In genomic region chr18:34639662-34640061, GRCh38 we compare ENCODE assay signal across 21 cellular contexts.
DNase-seq lines count a peak whose midpoint lies in the region; ATAC-seq, FAIRE-seq and TF ChIP-seq lines count a peak whose summit lies in the region.
"Had no signal": no experiment of that assay in that cellular context is flagged by ENCODE, and none has a peak within 500 bp of the region (broad histone marks: within the 10 kb centered on the region; RNA-seq: fewer than 3 reads in every experiment).

No MANE protein-coding gene starts in this region.

- TF ChIP-seq POLR2A in HepG2 (IDR thresholded peaks at IDR 0.05; ENCODE audit: insufficient read depth in 1 of 2, low read depth in 2 of 2, low read length in 2 of 2) = no peak

- no peaks in the 10 kb centered on the region; the same call in 1 of the 2 replicates for H4K20me1 ChIP-seq in HepG2 (ENCODE audit: insufficient read depth, low read length)

- H3K27me3 Mint-ChIP-seq in nephron progenitor cell (ENCODE audit: low read depth, poor library complexity) = no peaks in the 10 kb centered on the region

- CTCF ChIA-PET in HepG2 (lab: Yijun Ruan, JAX; ENCODE audit: low intra/inter-chr PET ratio, low total read pairs) = no interaction called here

- no peaks in the 10 kb centered on the region for H3K79me2 ChIP-seq in HepG2 (ENCODE audit: insufficient read depth, low read length)

- H3K4me3 ChIP-seq in left ventricle myocardium inferior = no peak overlapping the region
- H3K4me3 ChIP-seq in right atrium auricular region = no peak overlapping the region
- no peak overlapping the region for H3K4me3 ChIP-seq in HepG2 (replicated peaks in 1 of 3; ENCODE audit: insufficient read depth in 1 of 3, low read depth in 2 of 3, low read length in 3 of 3)
- H3K4me3 ChIP-seq in upper lobe of right lung = no peak overlapping the region
- H3K4me3 ChIP-seq: A549, PC-9 had no signal

- H3K9me3 Mint-ChIP-seq in nephron progenitor cell = no peaks in the 10 kb centered on the region
- H3K9me3 Mint-ChIP-seq: H9 had no signal

- no TSS peak for BruUV-seq in HepG2 (replicated peaks; lab: Mats Ljungman, UMichigan)

- H3K9ac ChIP-seq in HepG2 (ENCODE audit: insufficient read depth, low read depth, low read length) = no peak overlapping the region

- no peak for DNase-seq in left ventricle myocardium inferior
- DNase-seq in right atrium auricular region (ENCODE audit: low spot score) = no peak
- peak; percentile 49 for DNase-seq in cerebellum (ENCODE audit: low spot score)
- no peak for DNase-seq in HepG2 (ENCODE audit: low spot score)
- no peak for DNase-seq in upper lobe of right lung
- DNase-seq in nephron progenitor cell = no peak
- no peak for DNase-seq in NCI-H1105 (lab: John Stamatoyannopoulos, UW)
- DNase-seq: DMS 273 treated with DMSO at 0.1 percent for 48 hours, H9, MV-4-11, NCI-H1417 treated with DMSO at 0.1 percent for 48 hours, NCI-H2029, NCI-H2171 treated with DMSO at 0.1 percent for 48 hours, NCI-H446 treated with DMSO at 0.1 percent for 48 hours, PC-9 had no signal

- H3K36me3 Mint-ChIP-seq in nephron progenitor cell (ENCODE audit: low read depth) = no peaks in the 10 kb centered on the region

- H3K36me3 ChIP-seq in left ventricle myocardium inferior (no peaks in the 10 kb centered on the region), right atrium auricular region (no peaks in the 10 kb centered on the region), HepG2 (replicated peaks in 1 of 2; ENCODE audit: control insufficient read depth in 1 of 2, insufficient read depth in 2 of 2, low read length in 2 of 2) (no peaks in the 10 kb centered on the region), upper lobe of right lung (no peaks in the 10 kb centered on the region)

- H3K27ac Mint-ChIP-seq in nephron progenitor cell = no peak overlapping the region

- WGBS in HepG2 (ENCODE audit: low lambda C conversion rate) = 55% methylated on average over 1 of the region's 1 CpG

- H3K9me3 ChIP-seq in left ventricle myocardium inferior (replicated peaks) = no peaks in the 10 kb centered on the region
- no peaks in the 10 kb centered on the region for H3K9me3 ChIP-seq in right atrium auricular region
- H3K9me3 ChIP-seq in HepG2 (ENCODE audit: low read length) = no peaks in the 10 kb centered on the region
- H3K9me3 ChIP-seq in upper lobe of right lung = no peaks in the 10 kb centered on the region
- H3K9me3 ChIP-seq: A549 had no signal

- no peak for ATAC-seq in HepG2
- no peak for ATAC-seq in upper lobe of right lung
- ATAC-seq in GM19035 (IDR thresholded peaks at IDR 0.05; ENCODE audit: unreplicated experiment) = no peak
- ATAC-seq: A549 had no signal

- no peak for FAIRE-seq in HepG2 (lab: Jason Lieb, UNC)
- FAIRE-seq: A549, GM12892, HTR-8/SVneo had no signal

- in situ Hi-C loops in HepG2 (cut with HindIII; ENCODE audit: extremely low pct_ligation_motif_present, low pct_unique_long_range_greater_than_20kb) = no loop called here

- POLR2A ChIA-PET in HepG2 (lab: Yijun Ruan, JAX) = no interaction called here

- no peak overlapping the region for H3K4me2 ChIP-seq in HepG2 (ENCODE audit: low read depth, low read length)
- H3K4me2 ChIP-seq: A549, PC-9 had no signal

- TF ChIP-seq CTCF in left ventricle myocardium inferior (IDR thresholded peaks at IDR 0.05; ENCODE audit: borderline replicate concordance) = no peak
- no peak for TF ChIP-seq CTCF in right atrium auricular region (IDR thresholded peaks at IDR 0.05)
- TF ChIP-seq CTCF in HepG2 (CRISPR knock-in tag; IDR thresholded peaks at IDR 0.05) = no peak
- no peak for TF ChIP-seq CTCF in upper lobe of right lung (IDR thresholded peaks at IDR 0.05)
- TF ChIP-seq CTCF in nephron progenitor cell (IDR thresholded peaks at IDR 0.05) = no peak

- H3K4me3 Mint-ChIP-seq in nephron progenitor cell = no peak overlapping the region
- H3K4me3 Mint-ChIP-seq: H9 had no signal

- TF ChIP-seq RAD21 in HepG2 (CRISPR knock-in tag; IDR thresholded peaks at IDR 0.05) = no peak

- H3K27ac ChIP-seq in left ventricle myocardium inferior (replicated peaks) (peak overlapping the region; percentile 63), right atrium auricular region (peak overlapping the region in 1 of 2 donors; percentile 24), HepG2 (ENCODE audit: extremely low read length, insufficient read depth, low read length) (no peak overlapping the region), upper lobe of right lung (peak overlapping the region; percentile 13)
- H3K27ac ChIP-seq: A549, C4-2B, HL-60, PC-9 had no signal

- no peak overlapping the region for H2AFZ ChIP-seq in HepG2 (ENCODE audit: low read length)
- H2AFZ ChIP-seq: PC-9 had no signal

- TF ChIP-seq EP300 in HepG2 (IDR thresholded peaks at IDR 0.05; ENCODE audit: low read depth in 2 of 2, low read length in 2 of 2) (no peak), HepG2 (CRISPR knock-in tag; IDR thresholded peaks at IDR 0.05; ENCODE audit: borderline replicate concordance) (no peak)

- peaks cover 50% of the 10 kb centered on the region for H3K4me1 ChIP-seq in left ventricle myocardium inferior
- H3K4me1 ChIP-seq in right atrium auricular region = peaks cover 0 to 20% of the 10 kb centered on the region in 2 donors
- no peaks in the 10 kb centered on the region for H3K4me1 ChIP-seq in HepG2 (ENCODE audit: insufficient read depth, low read length)
- no peaks in the 10 kb centered on the region for H3K4me1 ChIP-seq in upper lobe of right lung
- H3K4me1 ChIP-seq: A549 had no signal

- H3K27me3 ChIP-seq in left ventricle myocardium inferior (ENCODE audit: low read depth) (no peaks in the 10 kb centered on the region), right atrium auricular region (no peaks in the 10 kb centered on the region), HepG2 (ENCODE audit: control insufficient read depth in 1 of 2, insufficient read depth in 2 of 2, low read length in 2 of 2) (no peaks in the 10 kb centered on the region), upper lobe of right lung (no peaks in the 10 kb centered on the region)

- intact Hi-C loops in left ventricle myocardium inferior (cut with micrococcal nuclease) = no loop called here
- intact Hi-C loops in HepG2 (cut with micrococcal nuclease; ENCODE audit: unreplicated experiment) = loop anchor here (10.0 kb wide), 1 partner anchor 145 kb away; no protein-coding TSS in a partner anchor
- intact Hi-C loops in upper lobe of right lung (cut with DNase I) = no loop called here

- H3K4me1 Mint-ChIP-seq in nephron progenitor cell = no peaks in the 10 kb centered on the region

TF ChIP-seq in HepG2, 621 proteins besides CTCF, POLR2A, EP300 and RAD21:
- TF ChIP-seq KLF11 (CRISPR knock-in tag; IDR thresholded peaks at IDR 0.05) = no peak
- no peak for TF ChIP-seq NONO (IDR thresholded peaks at IDR 0.05)
- no peak for TF ChIP-seq NONO (CRISPR knock-in tag; conservative IDR thresholded peaks at IDR 0.05)
- TF ChIP-seq, protein P1, sequence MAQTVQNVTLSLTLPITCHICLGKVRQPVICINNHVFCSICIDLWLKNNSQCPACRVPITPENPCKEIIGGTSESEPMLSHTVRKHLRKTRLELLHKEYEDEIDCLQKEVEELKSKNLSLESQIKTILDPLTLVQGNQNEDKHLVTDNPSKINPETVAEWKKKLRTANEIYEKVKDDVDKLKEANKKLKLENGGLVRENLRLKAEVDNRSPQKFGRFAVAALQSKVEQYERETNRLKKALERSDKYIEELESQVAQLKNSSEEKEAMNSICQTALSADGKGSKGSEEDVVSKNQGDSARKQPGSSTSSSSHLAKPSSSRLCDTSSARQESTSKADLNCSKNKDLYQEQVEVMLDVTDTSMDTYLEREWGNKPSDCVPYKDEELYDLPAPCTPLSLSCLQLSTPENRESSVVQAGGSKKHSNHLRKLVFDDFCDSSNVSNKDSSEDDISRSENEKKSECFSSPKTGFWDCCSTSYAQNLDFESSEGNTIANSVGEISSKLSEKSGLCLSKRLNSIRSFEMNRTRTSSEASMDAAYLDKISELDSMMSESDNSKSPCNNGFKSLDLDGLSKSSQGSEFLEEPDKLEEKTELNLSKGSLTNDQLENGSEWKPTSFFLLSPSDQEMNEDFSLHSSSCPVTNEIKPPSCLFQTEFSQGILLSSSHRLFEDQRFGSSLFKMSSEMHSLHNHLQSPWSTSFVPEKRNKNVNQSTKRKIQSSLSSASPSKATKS (CRISPR knock-in tag; IDR thresholded peaks at IDR 0.05) = no peak
- TF ChIP-seq CEBPB (IDR thresholded peaks at IDR 0.05; ENCODE audit: borderline replicate concordance, low read depth, low read length) = peak; percentile 25; the same call in 1 of the 2 replicates
- TF ChIP-seq MED1 (CRISPR knock-in tag; IDR thresholded peaks at IDR 0.05) = no peak
TF ChIP-seq in HepG2: peak in this region for 1.
